ENCODE assay signal across 8 cellular contexts in genomic region chr9:127123239-127123935, GRCh38.
A peak's percentile ranks its signal among the peaks of the same experiment; 100 is the strongest.
DNase-seq lines count a peak whose midpoint lies in the region; ATAC-seq and TF ChIP-seq lines count a peak whose summit lies in the region.

No MANE protein-coding gene starts in this region.

- POLR2A ChIA-PET in HEK293T (lab: Yijun Ruan, JAX): no interaction called here

- H3K4me3 ChIP-seq in tibial artery: peak overlapping the region; percentile 53 to 75

- peaks cover 11% of the 10 kb centered on the region for H3K36me3 Mint-ChIP-seq in memory B cell

- intact Hi-C loops in tibial artery (cut with DNase I; ENCODE audit: low total_unique reads): no loop called here

- no peak for ATAC-seq in memory B cell (ENCODE audit: low read depth)

- H3K9me3 Mint-ChIP-seq in memory B cell: no peaks in the 10 kb centered on the region

- no peak overlapping the region for H3K27ac Mint-ChIP-seq in memory B cell

- no peak for TF ChIP-seq CTCF in tibial artery (IDR thresholded peaks at IDR 0.05)

- H3K36me3 ChIP-seq in tibial artery: no peaks in the 10 kb centered on the region

- DNase-seq in NCI-H187 (lab: John Stamatoyannopoulos, UW) (peak; percentile 22 to 29), NCI-H187 treated with DMSO at 0.1 percent for 48 hours (lab: John Stamatoyannopoulos, UW) (no peak), caudate nucleus (lab: John Stamatoyannopoulos, UW) (peak in 3 of 61 donors; percentile 41 to 78 (median 51)), memory B cell (ENCODE audit: low spot score in 2 of 2) (no peak), tibial artery (no peak), NOMO-1 treated with DMSO at 0.1 percent for 48 hours (lab: John Stamatoyannopoulos, UW; ENCODE audit: unreplicated experiment) (no peak), HEK293T (ENCODE audit: extremely low spot score) (no peak)
- DNase-seq in stimulated activated CD4-positive, alpha-beta T cell treated with anti-CD3 and anti-CD28 coated beads, Interleukin-2, amount 100 ng/mL, for 48 hours: no peak

- CTCF ChIA-PET in HEK293T (lab: Yijun Ruan, JAX): no interaction called here

- peak overlapping the region; percentile 73 for H3K4me3 Mint-ChIP-seq in memory B cell

- peaks cover 6% of the 10 kb centered on the region for H3K27me3 Mint-ChIP-seq in memory B cell

- peaks cover 0 to 50% (median 32%) of the 10 kb centered on the region in 4 donors for H3K4me1 ChIP-seq in tibial artery

- no peaks in the 10 kb centered on the region for H3K27me3 ChIP-seq in tibial artery

- H3K27ac ChIP-seq in caudate nucleus (ENCODE audit: low read depth, low read length) (peak overlapping the region; percentile 91), tibial artery (peak overlapping the region; percentile 88 to 91)

- H3K9me3 ChIP-seq in tibial artery: no peaks in the 10 kb centered on the region

- peaks cover 21% of the 10 kb centered on the region for H3K4me1 Mint-ChIP-seq in memory B cell

TF ChIP-seq in HEK293T, 16 proteins besides CTCF, POLR2A, EP300 and RAD21:
- TF ChIP-seq ELF4 (IDR thresholded peaks at IDR 0.05) (no peak), ARNT (IDR thresholded peaks at IDR 0.05) (no peak), LEF1 (IDR thresholded peaks at IDR 0.05; ENCODE audit: borderline replicate concordance) (no peak), CTBP1 (IDR thresholded peaks at IDR 0.05; ENCODE audit: borderline replicate concordance) (no peak), HDGF (IDR thresholded peaks at IDR 0.05; ENCODE audit: borderline replicate concordance) (no peak), L3MBTL2 (conservative IDR thresholded peaks at IDR 0.05) (no peak), BHLHE40 (IDR thresholded peaks at IDR 0.05; ENCODE audit: borderline replicate concordance) (no peak), FOXM1 (IDR thresholded peaks at IDR 0.05; ENCODE audit: borderline replicate concordance) (no peak), TARDBP (IDR thresholded peaks at IDR 0.05) (no peak), FOXK2 (IDR thresholded peaks at IDR 0.05) (no peak), SP1 (IDR thresholded peaks at IDR 0.05) (no peak), PKNOX1 (IDR thresholded peaks at IDR 0.05) (no peak), SUZ12 (IDR thresholded peaks at IDR 0.05) (no peak), FOXA1 (IDR thresholded peaks at IDR 0.05) (no peak)

Comparison
In these comparisons a context has a peak if more than half of its experiments do, and no peak if none do; other contexts are left out.
1. DNase-seq: peak in NCI-H187 (2 of 2); none in NCI-H187 treated with DMSO at 0.1 percent for 48 hours (single experiment), memory B cell (0 of 2), tibial artery (0 of 2), stimulated activated CD4-positive, alpha-beta T cell treated with anti-CD3 and anti-CD28 coated beads, Interleukin-2, amount 100 ng/mL, for 48 hours (0 of 2), NOMO-1 treated with DMSO at 0.1 percent for 48 hours (single experiment) and HEK293T (single experiment).